1 cellular context compared by ENCODE assay signal in genomic region chr20:47453167-47453782, GRCh38.
TF ChIP-seq lines count a peak whose summit lies in the region.

No MANE protein-coding gene starts in this region.

TF ChIP-seq in HepG2, 621 proteins besides CTCF, POLR2A, EP300 and RAD21 (continued from another document and continues in another):
- TF ChIP-seq GMEB2 (CRISPR knock-in tag; IDR thresholded peaks at IDR 0.05; ENCODE audit: low read depth) (no peak), NR0B2 (CRISPR knock-in tag; IDR thresholded peaks at IDR 0.05) (no peak), ZBTB38 (CRISPR knock-in tag; IDR thresholded peaks at IDR 0.05) (no peak), MED1 (CRISPR knock-in tag; IDR thresholded peaks at IDR 0.05) (peak; percentile 18; the same call in 1 of the 2 replicates), RXRB (CRISPR knock-in tag; IDR thresholded peaks at IDR 0.05; ENCODE audit: borderline replicate concordance) (peak; percentile 55), ZNF230 (CRISPR knock-in tag; IDR thresholded peaks at IDR 0.05) (no peak), GATAD1 (CRISPR knock-in tag; IDR thresholded peaks at IDR 0.05) (no peak), LRRFIP1 (CRISPR knock-in tag; conservative IDR thresholded peaks at IDR 0.05) (no peak), ZXDC (CRISPR knock-in tag; IDR thresholded peaks at IDR 0.05) (no peak), FOXM1 (CRISPR knock-in tag; IDR thresholded peaks at IDR 0.05) (no peak), GPN1 (CRISPR knock-in tag; IDR thresholded peaks at IDR 0.05; ENCODE audit: borderline replicate concordance) (no peak), ZNF205 (CRISPR knock-in tag; IDR thresholded peaks at IDR 0.05) (no peak), TCF7 (IDR thresholded peaks at IDR 0.05; ENCODE audit: low read depth) (no peak), CREB1 (IDR thresholded peaks at IDR 0.05) (no peak), CREB1 (CRISPR knock-in tag; IDR thresholded peaks at IDR 0.05) (0 out of 2 replicates have a peak, but pooled peaks have one; percentile 12), YEATS4 (CRISPR knock-in tag; IDR thresholded peaks at IDR 0.05; ENCODE audit: borderline replicate concordance) (peak; percentile 72), ZNF326 (CRISPR knock-in tag; IDR thresholded peaks at IDR 0.05; ENCODE audit: borderline replicate concordance) (no peak), ZNF598 (CRISPR knock-in tag; IDR thresholded peaks at IDR 0.05; ENCODE audit: borderline replicate concordance) (no peak), ZBTB26 (CRISPR knock-in tag; IDR thresholded peaks at IDR 0.05; ENCODE audit: borderline replicate concordance) (peak; percentile 98), ZNF749 (CRISPR knock-in tag; IDR thresholded peaks at IDR 0.05; ENCODE audit: borderline replicate concordance) (no peak), IRF1 (CRISPR knock-in tag; IDR thresholded peaks at IDR 0.05; ENCODE audit: low read depth) (no peak), ZNF577 (CRISPR knock-in tag; IDR thresholded peaks at IDR 0.05; ENCODE audit: borderline replicate concordance, low read depth) (no peak), ZFAT (CRISPR knock-in tag; conservative IDR thresholded peaks at IDR 0.05) (no peak), AGO1 (IDR thresholded peaks at IDR 0.05; ENCODE audit: low read depth, low read length, poor library complexity, severe bottlenecking) (no peak), TIGD3 (CRISPR knock-in tag; IDR thresholded peaks at IDR 0.05; ENCODE audit: borderline replicate concordance) (no peak), ZNF292 (CRISPR knock-in tag; IDR thresholded peaks at IDR 0.05; ENCODE audit: borderline replicate concordance, low read depth) (no peak), ZFY (CRISPR knock-in tag; IDR thresholded peaks at IDR 0.05) (0 out of 2 replicates have a peak, but pooled peaks have one; percentile 13), ZNF3 (CRISPR knock-in tag; IDR thresholded peaks at IDR 0.05) (no peak), KDM6A (CRISPR knock-in tag; IDR thresholded peaks at IDR 0.05; ENCODE audit: low read depth) (no peak), ZNF543 (CRISPR knock-in tag; IDR thresholded peaks at IDR 0.05) (0 out of 2 replicates have a peak, but pooled peaks have one; percentile 65), NCOR1 (IDR thresholded peaks at IDR 0.05; ENCODE audit: borderline replicate concordance, low read length) (no peak), ZMAT5 (CRISPR knock-in tag; IDR thresholded peaks at IDR 0.05; ENCODE audit: borderline replicate concordance, low read depth) (no peak), ZNF740 (CRISPR knock-in tag; IDR thresholded peaks at IDR 0.05) (no peak), AHR (CRISPR knock-in tag; IDR thresholded peaks at IDR 0.05) (no peak), ZNF614 (CRISPR knock-in tag; IDR thresholded peaks at IDR 0.05; ENCODE audit: borderline replicate concordance) (0 out of 2 replicates have a peak, but pooled peaks have one; percentile 41), SETDB1 (CRISPR knock-in tag; IDR thresholded peaks at IDR 0.05; ENCODE audit: borderline replicate concordance) (no peak), FUBP1 (CRISPR knock-in tag; IDR thresholded peaks at IDR 0.05; ENCODE audit: borderline replicate concordance) (0 out of 2 replicates have a peak, but pooled peaks have one; percentile 13), POGK (CRISPR knock-in tag; conservative IDR thresholded peaks at IDR 0.05) (no peak), TRIM24 (CRISPR knock-in tag; IDR thresholded peaks at IDR 0.05) (no peak), KDM5A (IDR thresholded peaks at IDR 0.05; ENCODE audit: borderline replicate concordance, low read length) (no peak), ZBTB34 (CRISPR knock-in tag; IDR thresholded peaks at IDR 0.05) (no peak), TFDP1 (CRISPR knock-in tag; IDR thresholded peaks at IDR 0.05; ENCODE audit: borderline replicate concordance) (peak; percentile 10; the same call in 1 of the 2 replicates), FOXJ3 (CRISPR knock-in tag; IDR thresholded peaks at IDR 0.05; ENCODE audit: borderline replicate concordance) (peak; percentile 49; the same call in 1 of the 2 replicates), GATAD2A (CRISPR knock-in tag; IDR thresholded peaks at IDR 0.05) (peak; percentile 71), FOXA3 (CRISPR knock-in tag; IDR thresholded peaks at IDR 0.05) (peak; percentile 46), RELA (CRISPR knock-in tag; IDR thresholded peaks at IDR 0.05) (0 out of 2 replicates have a peak, but pooled peaks have one; percentile 20), NR2F1 (CRISPR knock-in tag; IDR thresholded peaks at IDR 0.05) (peak in 1 of 2 experiments; percentile 1; a peak in 1 of 4 replicates)
